ENCODE assay signal across 8 cellular contexts in the genomic region with DNA sequence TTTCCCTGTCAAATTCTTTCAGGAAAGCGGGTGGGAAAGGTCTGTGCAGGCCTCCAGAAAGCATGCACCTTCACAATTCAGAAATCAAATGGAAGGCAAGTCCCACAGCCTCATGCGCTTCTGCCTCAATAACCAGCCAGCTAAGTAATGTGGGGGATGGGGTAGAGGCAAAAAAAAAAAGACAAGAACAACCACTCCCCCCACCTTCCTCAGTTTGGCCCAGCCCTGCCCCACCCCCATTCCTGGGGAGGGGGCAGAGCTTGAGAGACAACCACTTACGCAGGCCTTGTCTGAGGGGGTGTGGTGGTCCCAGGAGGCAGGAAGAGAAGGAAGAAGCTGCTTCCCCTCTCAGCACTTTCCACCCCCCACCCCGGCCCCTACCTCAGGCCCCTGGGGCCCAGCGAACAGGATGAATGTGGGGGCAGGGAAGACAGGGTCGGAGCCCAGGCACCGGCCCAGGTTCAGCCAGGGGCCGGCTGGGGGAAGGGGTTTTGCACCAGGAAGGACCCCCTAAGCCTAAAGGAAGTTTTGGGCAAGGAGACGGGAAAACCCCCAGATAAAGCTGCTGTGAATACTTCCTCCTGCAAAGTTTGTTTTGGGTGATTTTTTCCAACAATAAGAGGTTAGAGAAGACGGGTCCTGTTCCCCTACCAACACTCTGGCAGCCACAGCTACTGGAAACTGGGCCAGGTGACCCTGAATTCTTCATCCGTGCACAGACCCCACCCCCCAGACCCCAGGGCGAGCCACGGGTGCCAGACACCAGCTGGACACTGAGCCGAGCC. TPM values are rescaled to one million over a fixed set of nuclear protein-coding genes. Genes with fewer than 3 reads are reported as not detected.
DNase-seq lines count a peak whose midpoint lies in the region; TF ChIP-seq lines count a peak whose summit lies in the region.

No MANE protein-coding gene starts in this region.

- peaks cover 26% of the 10 kb centered on the region for H3K27me3 Mint-ChIP-seq in HFFc6 (ENCODE audit: insufficient read depth)
- peaks cover 52% of the 10 kb centered on the region for H3K27me3 Mint-ChIP-seq in activated T-helper 1 cell treated with anti-CD3 and anti-CD28 coated beads, Interleukin-12 subunit alpha, Interleukin-12 subunit beta, Interleukin-2, Interleukin-4 antibody, amounts not matched to agents 30 ng/mL and 10 ng/mL and 1 ng/mL, durations not matched to agents 14 hours and 24 hours and 36 hours (ENCODE audit: insufficient read depth)

- H3K4me3 ChIP-seq in iPS DF 6.9 (ENCODE audit: low read length) (peak overlapping the region; percentile 79; the same call in 1 of the 2 replicates), skeletal muscle tissue (ENCODE audit: low read length in 3 of 3) (peak overlapping the region; percentile 83 to 87 (median 85))

- no peaks in the 10 kb centered on the region for H3K9me3 Mint-ChIP-seq in HFFc6
- H3K9me3 Mint-ChIP-seq in activated T-helper 1 cell treated with anti-CD3 and anti-CD28 coated beads, Interleukin-12 subunit alpha, Interleukin-12 subunit beta, Interleukin-2, Interleukin-4 antibody, amounts not matched to agents 30 ng/mL and 10 ng/mL and 1 ng/mL, durations not matched to agents 14 hours and 24 hours and 36 hours: no peaks in the 10 kb centered on the region

- H3K9me3 ChIP-seq in iPS DF 6.9 (ENCODE audit: control insufficient read depth, insufficient read depth, low read length): no peaks in the 10 kb centered on the region
- no peaks in the 10 kb centered on the region for H3K9me3 ChIP-seq in skeletal muscle tissue (ENCODE audit: control insufficient read depth in 3 of 3, low read length in 3 of 3)

- WGBS in iPS DF 6.9 (ENCODE audit: insufficient coverage, insufficient read length): no CpG with 5 or more reads among the region's 14 CpGs

- H3K4me1 ChIP-seq in iPS DF 6.9 (ENCODE audit: control insufficient read depth, insufficient read depth, low read length) (peaks cover 2% of the 10 kb centered on the region; the same call in 1 of the 2 replicates), skeletal muscle tissue (ENCODE audit: control insufficient read depth in 3 of 3, insufficient read depth in 3 of 3, low read length in 3 of 3) (peaks cover 30 to 46% (median 40%) of the 10 kb centered on the region in 3 donors)

- no peak for TF ChIP-seq CTCF in HFFc6 (IDR thresholded peaks at IDR 0.05)

- peak overlapping the region; percentile 88 to 92 (median 91) for H3K9ac ChIP-seq in skeletal muscle tissue (ENCODE audit: low read depth in 1 of 3, low read length in 3 of 3)

- no peaks in the 10 kb centered on the region for H3K27me3 ChIP-seq in iPS DF 6.9 (ENCODE audit: control insufficient read depth, insufficient read depth, low read length)
- no peaks in the 10 kb centered on the region for H3K27me3 ChIP-seq in skeletal muscle tissue (ENCODE audit: control insufficient read depth in 3 of 3, insufficient read depth in 3 of 3, low read length in 3 of 3)

- no peak overlapping the region for H3K27ac Mint-ChIP-seq in HFFc6
- no peak overlapping the region for H3K27ac Mint-ChIP-seq in activated T-helper 1 cell treated with anti-CD3 and anti-CD28 coated beads, Interleukin-12 subunit alpha, Interleukin-12 subunit beta, Interleukin-2, Interleukin-4 antibody, amounts not matched to agents 30 ng/mL and 10 ng/mL and 1 ng/mL, durations not matched to agents 14 hours and 24 hours and 36 hours

- H3K36me3 ChIP-seq in iPS DF 6.9 (ENCODE audit: control insufficient read depth, insufficient read depth, low read length) (no peaks in the 10 kb centered on the region), skeletal muscle tissue (ENCODE audit: control insufficient read depth in 3 of 3, insufficient read depth in 3 of 3, low read length in 3 of 3) (no peaks in the 10 kb centered on the region)

- peak overlapping the region; percentile 43; the same call in 1 of the 2 replicates for H3K4me3 Mint-ChIP-seq in HFFc6
- peak overlapping the region; percentile 30 for H3K4me3 Mint-ChIP-seq in activated T-helper 1 cell treated with anti-CD3 and anti-CD28 coated beads, Interleukin-12 subunit alpha, Interleukin-12 subunit beta, Interleukin-2, Interleukin-4 antibody, amounts not matched to agents 30 ng/mL and 10 ng/mL and 1 ng/mL, durations not matched to agents 14 hours and 24 hours and 36 hours

- intact Hi-C loops in activated T-helper 1 cell treated with anti-CD3 and anti-CD28 coated beads, Interleukin-12 subunit alpha, Interleukin-12 subunit beta, Interleukin-2, Interleukin-4 antibody, amounts not matched to agents 30 ng/mL and 10 ng/mL and 1 ng/mL, durations not matched to agents 14 hours and 24 hours and 36 hours (cut with micrococcal nuclease): no loop called here

- peaks cover 13% of the 10 kb centered on the region for H3K4me1 Mint-ChIP-seq in HFFc6 (ENCODE audit: low read depth)
- peaks cover 11% of the 10 kb centered on the region for H3K4me1 Mint-ChIP-seq in activated T-helper 1 cell treated with anti-CD3 and anti-CD28 coated beads, Interleukin-12 subunit alpha, Interleukin-12 subunit beta, Interleukin-2, Interleukin-4 antibody, amounts not matched to agents 30 ng/mL and 10 ng/mL and 1 ng/mL, durations not matched to agents 14 hours and 24 hours and 36 hours (ENCODE audit: low read depth)

- H3K27ac ChIP-seq in iPS DF 6.9 (ENCODE audit: low read length) (no peak overlapping the region), skeletal muscle tissue (ENCODE audit: low read depth, low read length) (peak overlapping the region; percentile 82)

- DNase-seq in HFFc6: no peak
- no peak for DNase-seq in activated T-helper 1 cell treated with anti-CD3 and anti-CD28 coated beads, Interleukin-12 subunit alpha, Interleukin-12 subunit beta, Interleukin-2, Interleukin-4 antibody, amounts not matched to agents 30 ng/mL and 10 ng/mL and 1 ng/mL, durations not matched to agents 14 hours and 24 hours and 36 hours (ENCODE audit: low spot score)
- no peak for DNase-seq in iPS DF 6.9 (ENCODE audit: low read depth, low spot score)
- no peak for DNase-seq in 8988T
- no peak for DNase-seq in NCI-H2171 (lab: John Stamatoyannopoulos, UW)
- no peak for DNase-seq in T1000 (lab: John Stamatoyannopoulos, UW)
- no peak for DNase-seq in RKO (ENCODE audit: low spot score)

- H3K36me3 Mint-ChIP-seq in HFFc6 (ENCODE audit: low read depth): no peaks in the 10 kb centered on the region
- no peaks in the 10 kb centered on the region for H3K36me3 Mint-ChIP-seq in activated T-helper 1 cell treated with anti-CD3 and anti-CD28 coated beads, Interleukin-12 subunit alpha, Interleukin-12 subunit beta, Interleukin-2, Interleukin-4 antibody, amounts not matched to agents 30 ng/mL and 10 ng/mL and 1 ng/mL, durations not matched to agents 14 hours and 24 hours and 36 hours (ENCODE audit: low read depth)

RNA-seq across cellular contexts. Expression of gene JUP, which starts 1.2 kb away (rescaled TPM):
- total RNA-seq in HFFc6 (2021; fragmentation: NEBNext Ultra II Directional; extraction: Animal tissue kit (Norgen Biotek cat#: 25700)): 1 to 10 TPM; 1.5 to 9.1 (median 1.9) TPM
- total RNA-seq in activated T-helper 1 cell treated with anti-CD3 and anti-CD28 coated beads, Interleukin-12 subunit alpha, Interleukin-12 subunit beta, Interleukin-2, Interleukin-4 antibody, amounts not matched to agents 30 ng/mL and 10 ng/mL and 1 ng/mL, durations not matched to agents 14 hours and 24 hours and 36 hours: 0.12 and 0.39 TPM in 2 replicates
- 24.5 TPM for total RNA-seq in skeletal muscle tissue

RNA-seq across cellular contexts. Expression of gene P3H4, which starts 26.5 kb away (rescaled TPM):
- total RNA-seq in HFFc6 (2021; fragmentation: NEBNext Ultra II Directional; extraction: Animal tissue kit (Norgen Biotek cat#: 25700)): 10 to 100 TPM; 48.8 to 75.5 (median 50.3) TPM
- 4.1 and 5.0 TPM in 2 replicates for total RNA-seq in activated T-helper 1 cell treated with anti-CD3 and anti-CD28 coated beads, Interleukin-12 subunit alpha, Interleukin-12 subunit beta, Interleukin-2, Interleukin-4 antibody, amounts not matched to agents 30 ng/mL and 10 ng/mL and 1 ng/mL, durations not matched to agents 14 hours and 24 hours and 36 hours
- total RNA-seq in skeletal muscle tissue: 31.8 TPM

RNA-seq across cellular contexts. Expression of gene FKBP10, which starts 27.5 kb away (rescaled TPM):
- total RNA-seq in HFFc6 (2021; fragmentation: NEBNext Ultra II Directional; extraction: Animal tissue kit (Norgen Biotek cat#: 25700)): 100 to 1,000 TPM; 417 to 500 (median 442) TPM
- 0.62 and 1.1 TPM in 2 replicates for total RNA-seq in activated T-helper 1 cell treated with anti-CD3 and anti-CD28 coated beads, Interleukin-12 subunit alpha, Interleukin-12 subunit beta, Interleukin-2, Interleukin-4 antibody, amounts not matched to agents 30 ng/mL and 10 ng/mL and 1 ng/mL, durations not matched to agents 14 hours and 24 hours and 36 hours
- 76.2 TPM for total RNA-seq in skeletal muscle tissue

RNA-seq across cellular contexts. Expression of gene NT5C3B, which starts 50.7 kb away (rescaled TPM):
- 10 to 100 TPM; 33.9 to 55.2 (median 37.3) TPM for total RNA-seq in HFFc6 (2021; fragmentation: NEBNext Ultra II Directional; extraction: Animal tissue kit (Norgen Biotek cat#: 25700))
- total RNA-seq in activated T-helper 1 cell treated with anti-CD3 and anti-CD28 coated beads, Interleukin-12 subunit alpha, Interleukin-12 subunit beta, Interleukin-2, Interleukin-4 antibody, amounts not matched to agents 30 ng/mL and 10 ng/mL and 1 ng/mL, durations not matched to agents 14 hours and 24 hours and 36 hours: 40.8 and 44.5 TPM in 2 replicates
- 32.4 TPM for total RNA-seq in skeletal muscle tissue

RNA-seq across cellular contexts. Expression of gene HAP1, which starts 50.8 kb away (rescaled TPM):
- total RNA-seq in HFFc6 (2021; fragmentation: NEBNext Ultra II Directional; extraction: Animal tissue kit (Norgen Biotek cat#: 25700)): under 1 TPM in 2 of 6 experiments, not detected in 4; 0.09 to 0.12 TPM
- not detected in 2 replicates for total RNA-seq in activated T-helper 1 cell treated with anti-CD3 and anti-CD28 coated beads, Interleukin-12 subunit alpha, Interleukin-12 subunit beta, Interleukin-2, Interleukin-4 antibody, amounts not matched to agents 30 ng/mL and 10 ng/mL and 1 ng/mL, durations not matched to agents 14 hours and 24 hours and 36 hours
- total RNA-seq in skeletal muscle tissue: not detected

Comparison
In these comparisons a context has a peak if more than half of its experiments do, and no peak if none do; other contexts are left out.
1. RNA of gene FKBP10, which starts 27.5 kb away (total RNA-seq): 417 to 500 TPM in HFFc6 and 76.2 TPM in skeletal muscle tissue (single experiment); 0.62 to 1.1 TPM in activated T-helper 1 cell treated with anti-CD3 and anti-CD28 coated beads, Interleukin-12 subunit alpha, Interleukin-12 subunit beta, Interleukin-2, Interleukin-4 antibody, amounts not matched to agents 30 ng/mL and 10 ng/mL and 1 ng/mL, durations not matched to agents 14 hours and 24 hours and 36 hours; every median in the first group is over 10 times any median in the second.